In genomic region chr19:6108721-6109633, GRCh38 we compare ENCODE assay signal across 8 cellular contexts. TPM values are rescaled to one million over a fixed set of nuclear protein-coding genes. Genes with fewer than 3 reads are reported as not detected.
DNase-seq lines count a peak whose midpoint lies in the region; ATAC-seq and TF ChIP-seq lines count a peak whose summit lies in the region.

No MANE protein-coding gene starts in this region.

- H3K9me3 Mint-ChIP-seq in activated naive CD4-positive, alpha-beta T cell treated with anti-CD3 and anti-CD28 coated beads, Interleukin-2, amount 10 ng/mL, durations not matched to agents 7 days and 5 days: peaks cover 2% of the 10 kb centered on the region

- TF ChIP-seq EP300 in ovary (IDR thresholded peaks at IDR 0.05): no peak

- peak overlapping the region; percentile 83 for H3K4me3 Mint-ChIP-seq in activated naive CD4-positive, alpha-beta T cell treated with anti-CD3 and anti-CD28 coated beads, Interleukin-2, amount 10 ng/mL, durations not matched to agents 7 days and 5 days

- TF ChIP-seq POLR2A in ovary (IDR thresholded peaks at IDR 0.05): peak; percentile 63
- TF ChIP-seq POLR2A in vagina (IDR thresholded peaks at IDR 0.05): peak in 1 of 2 donors; percentile 13

- H3K36me3 ChIP-seq in GM23248 (ENCODE audit: low read depth): no peaks in the 10 kb centered on the region
- no peaks in the 10 kb centered on the region for H3K36me3 ChIP-seq in PC-3 (ENCODE audit: low read depth, low read length)
- H3K36me3 ChIP-seq in ovary: no peaks in the 10 kb centered on the region
- no peaks in the 10 kb centered on the region for H3K36me3 ChIP-seq in vagina

- H3K9me3 ChIP-seq in GM23248 (ENCODE audit: low read depth): no peaks in the 10 kb centered on the region
- H3K9me3 ChIP-seq in PC-3 (ENCODE audit: low read length): no peaks in the 10 kb centered on the region
- no peaks in the 10 kb centered on the region for H3K9me3 ChIP-seq in ovary
- no peaks in the 10 kb centered on the region for H3K9me3 ChIP-seq in vagina

- H3K4me1 ChIP-seq in GM23248 (ENCODE audit: insufficient read depth) (peaks cover 27% of the 10 kb centered on the region), PC-3 (ENCODE audit: insufficient read depth, low read length) (peaks cover 13% of the 10 kb centered on the region), ovary (ENCODE audit: insufficient read depth) (peaks cover 2% of the 10 kb centered on the region), vagina (peaks cover 30% of the 10 kb centered on the region)

- H3K27me3 Mint-ChIP-seq in activated naive CD4-positive, alpha-beta T cell treated with anti-CD3 and anti-CD28 coated beads, Interleukin-2, amount 10 ng/mL, durations not matched to agents 7 days and 5 days: peaks cover 37% of the 10 kb centered on the region

- WGBS in GM23248 (ENCODE audit: low coverage in 1 of 2, low lambda C conversion rate in 2 of 2, missing lambda C conversion rate in 2 of 2), 2 experiments: 1% methylated on average over 43 to 47 of the region's 47 CpGs
- WGBS in ovary, 3 donors: 0 to 1% (median 1%) methylated on average over 47 of the region's 47 CpGs

- POLR2A ChIA-PET in PC-3 (lab: Charles Lee; ENCODE audit: unreplicated experiment): interaction anchor here (0.6 kb wide), 1 partner anchor 59 kb away, joined by 4 read pairs; no protein-coding TSS in a partner anchor

- in situ Hi-C loops in GM23248 (cut with MboI): loop anchor here (10.0 kb wide), 1 partner anchor 54 kb away; no protein-coding TSS in a partner anchor

- peaks cover 22% of the 10 kb centered on the region for H3F3A ChIP-seq in GM23248 (ENCODE audit: insufficient read depth)
- peaks cover 5% of the 10 kb centered on the region for H3F3A ChIP-seq in PC-3 (ENCODE audit: low read length, unreplicated experiment)

- no peak overlapping the region for H3K27ac Mint-ChIP-seq in activated naive CD4-positive, alpha-beta T cell treated with anti-CD3 and anti-CD28 coated beads, Interleukin-2, amount 10 ng/mL, durations not matched to agents 7 days and 5 days

- no TSS peak for BruUV-seq in PC-3 (replicated peaks; lab: Mats Ljungman, UMichigan)

- no peak for TF ChIP-seq CTCF in PC-3 (conservative IDR thresholded peaks at IDR 0.05; ENCODE audit: low read depth, low read length)
- peak in 1 of 3 donors; percentile 23 for TF ChIP-seq CTCF in ovary (IDR thresholded peaks at IDR 0.05)
- no peak for TF ChIP-seq CTCF in vagina (IDR thresholded peaks at IDR 0.05)

- H3K79me2 ChIP-seq in GM23248 (ENCODE audit: insufficient read depth) (peaks cover 34% of the 10 kb centered on the region), PC-3 (ENCODE audit: low read length) (no peaks in the 10 kb centered on the region)

- no peaks in the 10 kb centered on the region for H3K9me2 ChIP-seq in GM23248 (ENCODE audit: insufficient read depth)
- H3K9me2 ChIP-seq in PC-3 (replicated peaks; ENCODE audit: low read length): no peaks in the 10 kb centered on the region

- peaks cover 29% of the 10 kb centered on the region for H3K4me1 Mint-ChIP-seq in activated naive CD4-positive, alpha-beta T cell treated with anti-CD3 and anti-CD28 coated beads, Interleukin-2, amount 10 ng/mL, durations not matched to agents 7 days and 5 days

- peak; percentile 83 for DNase-seq in GM23248
- DNase-seq in PC-3: peak; percentile 47
- DNase-seq in activated naive CD4-positive, alpha-beta T cell treated with anti-CD3 and anti-CD28 coated beads, Interleukin-2, amount 10 ng/mL, durations not matched to agents 7 days and 5 days: peak; percentile 65
- DNase-seq in Right ventricle myocardium inferior (ENCODE audit: missing footprints): peak; percentile 81
- DNase-seq in ovary: peak; percentile 72 to 85 (median 79)
- no peak for DNase-seq in vagina (ENCODE audit: extremely low spot score in 2 of 2)
- DNase-seq in LoVo (ENCODE audit: low spot score): no peak

- H3K27ac ChIP-seq in GM23248 (peak overlapping the region; percentile 88), PC-3 (ENCODE audit: low read length) (no peak overlapping the region), ovary (peak overlapping the region; percentile 2 to 49), vagina (peak overlapping the region; percentile 80)

- ATAC-seq in PC-3 (no peak), Right ventricle myocardium inferior (peak; percentile 15), GM18858 (IDR thresholded peaks at IDR 0.05; ENCODE audit: unreplicated experiment) (no peak)

- intact Hi-C loops in PC-3 (cut with micrococcal nuclease): loop anchor here (2.0 kb wide), 1 partner anchor 16 kb away; no protein-coding TSS in a partner anchor
- intact Hi-C loops in Right ventricle myocardium inferior (cut with DNase I): no loop called here
- intact Hi-C loops in ovary (cut with DNase I): loop anchor here in 2 of 4 donors (5.0 kb wide), 2 partner anchors 47 to 52 kb away; no protein-coding TSS in a partner anchor
- intact Hi-C loops in vagina (cut with DNase I): loop anchor here (5.0 kb wide), 1 partner anchor 52 kb away; no protein-coding TSS in a partner anchor

- H3K27me3 ChIP-seq in GM23248 (replicated peaks; ENCODE audit: insufficient read depth) (no peaks in the 10 kb centered on the region), PC-3 (ENCODE audit: low read length) (no peaks in the 10 kb centered on the region), ovary (no peaks in the 10 kb centered on the region), vagina (no peaks in the 10 kb centered on the region)

- no peaks in the 10 kb centered on the region for H4K20me1 ChIP-seq in GM23248 (ENCODE audit: insufficient read depth)
- no peaks in the 10 kb centered on the region for H4K20me1 ChIP-seq in PC-3 (ENCODE audit: low read length)

- H2AFZ ChIP-seq in GM23248 (peak overlapping the region; percentile 65), PC-3 (ENCODE audit: low read length) (peak overlapping the region; percentile 75)

- CTCF ChIA-PET in PC-3 (lab: Charles Lee): interaction anchor here (0.6 to 0.7 kb wide), 4 partner anchors 17 to 122 kb away, joined by 3 to 4 read pairs (median 4); no protein-coding TSS in a partner anchor
- CTCF ChIA-PET in activated naive CD4-positive, alpha-beta T cell treated with anti-CD3 and anti-CD28 coated beads, Interleukin-2, amount 10 ng/mL, durations not matched to agents 7 days and 5 days (lab: Charles Lee): no interaction called here

- H3K4me2 ChIP-seq in GM23248 (ENCODE audit: unreplicated experiment) (peak overlapping the region; percentile 91), PC-3 (ENCODE audit: low read length) (peak overlapping the region; percentile 96)

- H3K9ac ChIP-seq in GM23248 (peak overlapping the region; percentile 96), PC-3 (ENCODE audit: low read length) (peak overlapping the region; percentile 63)

- peak overlapping the region; percentile 85 for H3K4me3 ChIP-seq in GM23248
- peak overlapping the region; percentile 70 for H3K4me3 ChIP-seq in PC-3 (ENCODE audit: low read length)
- peak overlapping the region; percentile 85 for H3K4me3 ChIP-seq in ovary
- peak overlapping the region; percentile 64 to 88 for H3K4me3 ChIP-seq in vagina

- H3K36me3 Mint-ChIP-seq in activated naive CD4-positive, alpha-beta T cell treated with anti-CD3 and anti-CD28 coated beads, Interleukin-2, amount 10 ng/mL, durations not matched to agents 7 days and 5 days: peaks cover 2% of the 10 kb centered on the region

RNA-seq across cellular contexts. Expression of gene RFX2, which starts 1.3 kb away (rescaled TPM):
- 10.2 and 13.1 TPM in 2 replicates for total RNA-seq in GM23248 (2014; rRNA removed; shearing (Covaris generic))
- polyA plus RNA-seq in GM23248 (2016; fragmentation: Nextera tagmentation; extraction: Ambion mirVana) (11.3 and 11.7 TPM in 2 replicates), ovary (10 to 100 TPM in 1 of 2 donors, 1 to 10 TPM in 1; 5.9 to 10.7 TPM)
- total RNA-seq in PC-3 (2014; rRNA removed) (10.5 and 11.3 TPM in 2 replicates), Right ventricle myocardium inferior (5.4 TPM), ovary (10 to 100 TPM in 6 of 7 donors, 1 to 10 TPM in 1; 9.7 to 31.2 (median 14.1) TPM), vagina (12.0 TPM)

RNA-seq across cellular contexts. Expression of gene ACSBG2, which starts 26.5 kb away (rescaled TPM):
- total RNA-seq in GM23248 (2014; rRNA removed; shearing (Covaris generic)): not detected in 2 replicates
- polyA plus RNA-seq in GM23248 (2016; fragmentation: Nextera tagmentation; extraction: Ambion mirVana): not detected in 2 replicates
- total RNA-seq in PC-3 (2014; rRNA removed): not detected in 2 replicates
- not detected for total RNA-seq in Right ventricle myocardium inferior
- not detected for total RNA-seq in ovary
- polyA plus RNA-seq in ovary: under 1 TPM in 1 of 2 donors, not detected in 1; 0.37 TPM
- total RNA-seq in vagina: not detected

Comparison
In these comparisons a context has a peak if more than half of its experiments do, and no peak if none do; other contexts are left out.
1. DNase-seq: peak in GM23248 (single experiment), PC-3 (single experiment), activated naive CD4-positive, alpha-beta T cell treated with anti-CD3 and anti-CD28 coated beads, Interleukin-2, amount 10 ng/mL, durations not matched to agents 7 days and 5 days (single experiment), Right ventricle myocardium inferior (single experiment) and ovary (5 of 5); none in vagina (0 of 2) and LoVo (single experiment).
2. Peak in every context shown above with its lines, with median percentiles within 50 percentile points of each other: H3K4me3 ChIP-seq.